1 cellular context compared by ENCODE assay signal in the genomic region with DNA sequence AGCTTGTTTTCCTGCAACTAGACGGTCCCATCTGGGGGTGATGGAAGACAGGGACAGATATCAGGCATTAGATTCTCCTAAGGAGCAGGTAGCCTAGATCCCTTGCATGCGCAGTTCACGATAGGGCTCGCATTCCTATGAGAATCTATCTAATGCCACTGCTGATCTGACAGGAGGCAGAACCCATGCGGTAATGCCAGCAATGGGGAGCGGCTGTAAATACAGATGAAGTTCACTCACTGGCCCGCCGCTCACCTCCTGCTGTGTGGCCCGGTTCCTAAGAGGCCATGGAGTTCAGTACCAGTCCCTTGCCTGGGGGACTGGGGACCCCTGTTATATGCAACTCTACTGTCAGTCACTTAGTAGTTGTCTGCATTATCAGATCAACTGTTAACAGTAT.
TF ChIP-seq lines count a peak whose summit lies in the region.

No MANE protein-coding gene starts in this region.

TF ChIP-seq in HEK293, 187 proteins besides CTCF, POLR2A, EP300 and RAD21:
- TF ChIP-seq, protein P1, sequence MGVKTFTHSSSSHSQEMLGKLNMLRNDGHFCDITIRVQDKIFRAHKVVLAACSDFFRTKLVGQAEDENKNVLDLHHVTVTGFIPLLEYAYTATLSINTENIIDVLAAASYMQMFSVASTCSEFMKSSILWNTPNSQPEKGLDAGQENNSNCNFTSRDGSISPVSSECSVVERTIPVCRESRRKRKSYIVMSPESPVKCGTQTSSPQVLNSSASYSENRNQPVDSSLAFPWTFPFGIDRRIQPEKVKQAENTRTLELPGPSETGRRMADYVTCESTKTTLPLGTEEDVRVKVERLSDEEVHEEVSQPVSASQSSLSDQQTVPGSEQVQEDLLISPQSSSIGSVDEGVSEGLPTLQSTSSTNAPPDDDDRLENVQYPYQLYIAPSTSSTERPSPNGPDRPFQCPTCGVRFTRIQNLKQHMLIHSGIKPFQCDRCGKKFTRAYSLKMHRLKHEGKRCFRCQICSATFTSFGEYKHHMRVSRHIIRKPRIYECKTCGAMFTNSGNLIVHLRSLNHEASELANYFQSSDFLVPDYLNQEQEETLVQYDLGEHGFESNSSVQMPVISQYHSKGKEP (tag by site-specific recombination; IDR thresholded peaks at IDR 0.05) = no peak
- TF ChIP-seq ZNF610 (tag by site-specific recombination; IDR thresholded peaks at IDR 0.05; ENCODE audit: borderline replicate concordance) = peak; percentile 98
- no peak for TF ChIP-seq OVOL3 (tag by site-specific recombination; IDR thresholded peaks at IDR 0.05)
- no peak for TF ChIP-seq ZNF366 (tag by site-specific recombination; conservative IDR thresholded peaks at IDR 0.05)
TF ChIP-seq in HEK293: peak in this region for 1.
